1 cellular context compared by ENCODE assay signal in genomic region chr10:124791378-124792348, GRCh38.
TF ChIP-seq lines count a peak whose summit lies in the region.

TSS of gene EEF1AKMT2 (minus strand) at chr10:124791887. CDS start at chr10:124791833, 54 bp downstream.

TF ChIP-seq in HepG2, 621 proteins besides CTCF, POLR2A, EP300 and RAD21 (continued from another document and continues in another):
- TF ChIP-seq HNRNPL (IDR thresholded peaks at IDR 0.05; ENCODE audit: low read depth, low read length) (no peak), ZNF232 (CRISPR knock-in tag; IDR thresholded peaks at IDR 0.05; ENCODE audit: borderline replicate concordance) (peak; percentile 65; the same call in 1 of the 2 replicates), SNAPC5 (CRISPR knock-in tag; IDR thresholded peaks at IDR 0.05; ENCODE audit: borderline replicate concordance) (peak; percentile 48; the same call in 1 of the 2 replicates), ZFP36L1 (CRISPR knock-in tag; IDR thresholded peaks at IDR 0.05) (peak; percentile 79; the same call in 1 of the 2 replicates), BCL6 (CRISPR knock-in tag; IDR thresholded peaks at IDR 0.05) (peak; percentile 77; the same call in 1 of the 2 replicates), ZNF75D (CRISPR knock-in tag; IDR thresholded peaks at IDR 0.05; ENCODE audit: borderline replicate concordance) (no peak), CEBPB (IDR thresholded peaks at IDR 0.05; ENCODE audit: borderline replicate concordance, low read depth, low read length) (no peak), GABPB1 (CRISPR knock-in tag; IDR thresholded peaks at IDR 0.05) (peak; percentile 91), ZMYM3 (CRISPR knock-in tag; IDR thresholded peaks at IDR 0.05) (peak; percentile 54; the same call in 1 of the 2 replicates), ELF3 (CRISPR knock-in tag; IDR thresholded peaks at IDR 0.05) (peak; percentile 68; the same call in 1 of the 2 replicates), RFXANK (CRISPR knock-in tag; IDR thresholded peaks at IDR 0.05) (no peak), ZNF577 (CRISPR knock-in tag; IDR thresholded peaks at IDR 0.05; ENCODE audit: borderline replicate concordance, low read depth) (0 out of 2 replicates have a peak, but pooled peaks have one; percentile 60), RAD51 (IDR thresholded peaks at IDR 0.05; ENCODE audit: borderline replicate concordance) (no peak), BORCS8-MEF2B (CRISPR knock-in tag; IDR thresholded peaks at IDR 0.05) (peak; percentile 91), CBX1 (IDR thresholded peaks at IDR 0.05; ENCODE audit: low read depth) (peak; percentile 83), NCOA5 (CRISPR knock-in tag; IDR thresholded peaks at IDR 0.05) (0 out of 2 replicates have a peak, but pooled peaks have one; percentile 29), ZBTB33 (CRISPR knock-in tag; IDR thresholded peaks at IDR 0.05) (peak; percentile 60; the same call in 1 of the 2 replicates), MTA1 (CRISPR knock-in tag; IDR thresholded peaks at IDR 0.05; ENCODE audit: borderline replicate concordance) (peak; percentile 97), ZNF503 (CRISPR knock-in tag; IDR thresholded peaks at IDR 0.05) (peak; percentile 75; the same call in 1 of the 2 replicates), HDAC6 (IDR thresholded peaks at IDR 0.05; ENCODE audit: low read depth, low read length) (no peak), ZNF605 (CRISPR knock-in tag; IDR thresholded peaks at IDR 0.05) (no peak; the same call in 1 of the 2 replicates), RELA (CRISPR knock-in tag; IDR thresholded peaks at IDR 0.05) (peak; percentile 70; the same call in 1 of the 2 replicates), HMG20B (CRISPR knock-in tag; conservative IDR thresholded peaks at IDR 0.05) (0 out of 2 replicates have a peak, but pooled peaks have one; percentile 50), RBAK (CRISPR knock-in tag; IDR thresholded peaks at IDR 0.05) (no peak), NR2C2 (CRISPR knock-in tag; IDR thresholded peaks at IDR 0.05; ENCODE audit: borderline replicate concordance) (peak; percentile 69), ZNF335 (CRISPR knock-in tag; IDR thresholded peaks at IDR 0.05) (peak; percentile 72), ETV6 (CRISPR knock-in tag; conservative IDR thresholded peaks at IDR 0.05) (peak; percentile 83), HNF1A (IDR thresholded peaks at IDR 0.05; ENCODE audit: low read depth) (0 out of 2 replicates have a peak, but pooled peaks have one; percentile 2), HNF1A (CRISPR knock-in tag; IDR thresholded peaks at IDR 0.05; ENCODE audit: borderline replicate concordance) (peak; percentile 63; the same call in 1 of the 2 replicates), ZNF589 (CRISPR knock-in tag; conservative IDR thresholded peaks at IDR 0.05) (peak; percentile 76), ZNF281 (CRISPR knock-in tag; IDR thresholded peaks at IDR 0.05; ENCODE audit: borderline replicate concordance) (0 out of 2 replicates have a peak, but pooled peaks have one; percentile 15), RBFOX2 (IDR thresholded peaks at IDR 0.05; ENCODE audit: low read depth, low read length) (peak; percentile 98), ZNF639 (CRISPR knock-in tag; conservative IDR thresholded peaks at IDR 0.05) (peak; percentile 96), ZNF24 (IDR thresholded peaks at IDR 0.05) (no peak), ONECUT2 (CRISPR knock-in tag; IDR thresholded peaks at IDR 0.05) (no peak), RFX5 (IDR thresholded peaks at IDR 0.05; ENCODE audit: low read depth, low read length) (no peak), ZNF12 (CRISPR knock-in tag; IDR thresholded peaks at IDR 0.05) (peak; percentile 65), ISX (CRISPR knock-in tag; conservative IDR thresholded peaks at IDR 0.05) (no peak; the same call in 1 of the 2 replicates), ZNF547 (CRISPR knock-in tag; IDR thresholded peaks at IDR 0.05) (peak; percentile 70), TBP (CRISPR knock-in tag; IDR thresholded peaks at IDR 0.05) (0 out of 2 replicates have a peak, but pooled peaks have one; percentile 41), ZNF775 (CRISPR knock-in tag; IDR thresholded peaks at IDR 0.05; ENCODE audit: borderline replicate concordance) (no peak), IRF2 (CRISPR knock-in tag; IDR thresholded peaks at IDR 0.05) (peak; percentile 80), TRIM22 (IDR thresholded peaks at IDR 0.05) (no peak), ZNF235 (CRISPR knock-in tag; IDR thresholded peaks at IDR 0.05; ENCODE audit: borderline replicate concordance) (no peak), ADNP (CRISPR knock-in tag; IDR thresholded peaks at IDR 0.05) (peak; percentile 40; the same call in 1 of the 2 replicates), NR1H2 (CRISPR knock-in tag; IDR thresholded peaks at IDR 0.05; ENCODE audit: borderline replicate concordance, low read depth) (no peak), SNAI1 (CRISPR knock-in tag; IDR thresholded peaks at IDR 0.05; ENCODE audit: borderline replicate concordance) (no peak; the same call in 1 of the 2 replicates), SYNCRIP (IDR thresholded peaks at IDR 0.05; ENCODE audit: insufficient read depth, low read depth, low read length) (no peak), CAMTA2 (CRISPR knock-in tag; IDR thresholded peaks at IDR 0.05; ENCODE audit: borderline replicate concordance) (no peak), NRL (CRISPR knock-in tag; IDR thresholded peaks at IDR 0.05; ENCODE audit: borderline replicate concordance) (peak; percentile 96), ZNF670 (CRISPR knock-in tag; IDR thresholded peaks at IDR 0.05; ENCODE audit: borderline replicate concordance) (peak; percentile 96), ZSCAN29 (CRISPR knock-in tag; conservative IDR thresholded peaks at IDR 0.05) (0 out of 2 replicates have a peak, but pooled peaks have one; percentile 16), BRF2 (CRISPR knock-in tag; IDR thresholded peaks at IDR 0.05) (no peak; the same call in 1 of the 2 replicates)
